28 cellular contexts compared by ENCODE assay signal in the genomic region with DNA sequence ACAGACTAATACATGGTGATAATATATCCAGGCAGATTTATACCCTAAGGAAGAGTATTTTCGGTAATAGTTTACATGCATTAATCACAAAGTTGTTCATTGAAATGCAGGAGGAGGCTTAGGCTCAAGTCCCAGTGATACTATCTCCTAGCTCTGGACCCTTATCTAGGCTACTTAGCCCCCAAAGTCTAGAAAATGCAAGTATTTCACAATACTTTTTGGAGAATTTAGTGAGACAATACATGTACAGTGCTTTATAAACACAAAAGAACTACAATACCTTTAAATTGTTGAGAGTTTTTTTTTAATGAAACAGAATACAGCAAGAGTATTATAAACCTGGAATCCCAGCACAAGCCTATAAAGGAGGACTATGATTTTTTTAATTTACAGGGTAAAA.
"Had no signal": no experiment of that assay in that cellular context is flagged by ENCODE, and none has a peak within 500 bp of the region (broad histone marks: within the 10 kb centered on the region; RNA-seq: fewer than 3 reads in every experiment).

No MANE protein-coding gene starts in this region.

- H3K4me3 ChIP-seq: pancreas, psoas muscle, skin epidermis, stomach, thoracic aorta, thyroid gland, tibial nerve, upper lobe of left lung, vagina had no signal

- H3K9me3 ChIP-seq: neutrophil, pancreas, psoas muscle, thoracic aorta, thyroid gland, tibial nerve, upper lobe of left lung, vagina had no signal

- H3K27ac ChIP-seq: neutrophil, pancreas, psoas muscle, skin epidermis, stomach, thoracic aorta, thyroid gland, tibial nerve, upper lobe of left lung, vagina had no signal

- H3K27ac Mint-ChIP-seq: naive B cell; naive thymus-derived CD8-positive, alpha-beta T cell; natural killer cell treated with Interleukin-12 subunit alpha and Interleukin-12 subunit beta and Interleukin-15 and Interleukin-18, amount 100 ng/mL, for 72 hours; nephron progenitor cell; stimulated activated effector memory CD8-positive, alpha-beta T cell treated with anti-CD3 and anti-CD28 coated beads, Interleukin-12 subunit alpha, Interleukin-12 subunit beta, amount 100 ng/mL, for 72 hours; stimulated activated naive B cell treated with anti-CD40 and anti-IgM and Interleukin-4, amounts not matched to agents 10 μg/mL and 1 μg/mL and 100 μg/mL, for 72 hours; stimulated activated naive CD8-positive, alpha-beta T cell treated with anti-CD3 and anti-CD28 coated beads, Interleukin-15, Interleukin-2, amounts not matched to agents 100 ng/mL and 50 ng/mL, for 24 hours had no signal

- H3K4me1 ChIP-seq: pancreas, psoas muscle, stomach, thyroid gland, tibial nerve, upper lobe of left lung, vagina had no signal

- H3K36me3 Mint-ChIP-seq: naive B cell; natural killer cell treated with Interleukin-12 subunit alpha and Interleukin-12 subunit beta and Interleukin-15 and Interleukin-18, amount 100 ng/mL, for 72 hours; stimulated activated effector memory CD8-positive, alpha-beta T cell treated with anti-CD3 and anti-CD28 coated beads, Interleukin-12 subunit alpha, Interleukin-12 subunit beta, amount 100 ng/mL, for 72 hours had no signal

- ATAC-seq: naive thymus-derived CD8-positive, alpha-beta T cell; natural killer cell treated with Interleukin-12 subunit alpha and Interleukin-12 subunit beta and Interleukin-15 and Interleukin-18, amount 100 ng/mL, for 72 hours; pancreas; psoas muscle; right cardiac atrium; sciatic nerve; stimulated activated effector memory CD8-positive, alpha-beta T cell treated with anti-CD3 and anti-CD28 coated beads, Interleukin-12 subunit alpha, Interleukin-12 subunit beta, amount 100 ng/mL, for 72 hours; stimulated activated naive B cell treated with anti-CD40 and anti-IgM and Interleukin-4, amounts not matched to agents 10 μg/mL and 1 μg/mL and 100 μg/mL, for 72 hours had no signal

- H3K36me3 ChIP-seq: neutrophil, pancreas, stomach, thoracic aorta, thyroid gland, tibial nerve, upper lobe of left lung, vagina had no signal

- FAIRE-seq: pancreas, urothelium cell line had no signal

- H3K4me1 Mint-ChIP-seq: naive B cell; naive thymus-derived CD8-positive, alpha-beta T cell; stimulated activated effector memory CD8-positive, alpha-beta T cell treated with anti-CD3 and anti-CD28 coated beads, Interleukin-12 subunit alpha, Interleukin-12 subunit beta, amount 100 ng/mL, for 72 hours; stimulated activated naive B cell treated with anti-CD40 and anti-IgM and Interleukin-4, amounts not matched to agents 10 μg/mL and 1 μg/mL and 100 μg/mL, for 72 hours had no signal

- H3K4me3 Mint-ChIP-seq: naive B cell; naive thymus-derived CD8-positive, alpha-beta T cell; natural killer cell treated with Interleukin-12 subunit alpha and Interleukin-12 subunit beta and Interleukin-15 and Interleukin-18, amount 100 ng/mL, for 72 hours; nephron progenitor cell; neural crest cell; stimulated activated effector memory CD8-positive, alpha-beta T cell treated with anti-CD3 and anti-CD28 coated beads, Interleukin-12 subunit alpha, Interleukin-12 subunit beta, amount 100 ng/mL, for 72 hours; stimulated activated naive B cell treated with anti-CD40 and anti-IgM and Interleukin-4, amounts not matched to agents 10 μg/mL and 1 μg/mL and 100 μg/mL, for 72 hours; stimulated activated naive CD8-positive, alpha-beta T cell treated with anti-CD3 and anti-CD28 coated beads, Interleukin-15, Interleukin-2, amounts not matched to agents 100 ng/mL and 50 ng/mL, for 24 hours had no signal

- DNase-seq: naive B cell; naive thymus-derived CD8-positive, alpha-beta T cell; nephron progenitor cell; nucleus accumbens; pancreas; psoas muscle; right cardiac atrium; stimulated activated CD4-positive, alpha-beta T cell treated with anti-CD3 and anti-CD28 coated beads, Interleukin-15, amount 100 ng/mL, for 24 hours; stimulated activated CD4-positive, alpha-beta T cell treated with anti-CD3 and anti-CD28 coated beads, Interleukin-2, amount 100 ng/mL, for 24 hours; stimulated activated CD4-positive, alpha-beta T cell treated with anti-CD3 and anti-CD28 coated beads, Interleukin-2, amount 100 ng/mL, for 48 hours; stimulated activated CD4-positive, alpha-beta T cell treated with anti-CD3 and anti-CD28 coated beads, Interleukin-4, amount 100 ng/mL, for 24 hours; stimulated activated naive B cell treated with anti-CD40 and anti-IgM and Interleukin-4, amounts not matched to agents 10 μg/mL and 1 μg/mL and 100 μg/mL, for 72 hours; stimulated activated naive CD4-positive, alpha-beta T cell treated with Interleukin-2 at 50 U/mL for 16 hours; stomach; thyroid gland; trophoblast cell; upper lobe of left lung had no signal

- H3K27me3 ChIP-seq: neutrophil, pancreas, thyroid gland, tibial nerve, upper lobe of left lung, vagina had no signal
